Comparison of ENCODE assay signal across 8 cellular contexts in genomic region chr10:13346280-13346819, GRCh38. TPM values are rescaled to one million over a fixed set of nuclear protein-coding genes. Genes with fewer than 3 reads are reported as not detected.
DNase-seq lines count a peak whose midpoint lies in the region; ATAC-seq, FAIRE-seq and TF ChIP-seq lines count a peak whose summit lies in the region.

No MANE protein-coding gene starts in this region.

- TF ChIP-seq CTCF in OCI-LY3 (IDR thresholded peaks at IDR 0.05; ENCODE audit: low read depth, low read length) (no peak), H1 (IDR thresholded peaks at IDR 0.05; ENCODE audit: control extremely low read depth in 1 of 3, insufficient read depth in 1 of 3, low read depth in 1 of 3, low read length in 3 of 3) (no peak), nephron progenitor cell (IDR thresholded peaks at IDR 0.05) (no peak)

- no peak overlapping the region for H4K8ac ChIP-seq in H1 (ENCODE audit: extremely low read depth, insufficient read depth, low read length)

- peaks cover 18% of the 10 kb centered on the region for H3K23me2 ChIP-seq in H1 (ENCODE audit: low read depth, low read length)

- 4% methylated on average over 17 of the region's 17 CpGs; no CpG with 5 or more reads in 1 of the 2 experiments for WGBS in H1 (ENCODE audit: extremely low coverage in 1 of 2, insufficient coverage in 1 of 2, insufficient read length in 1 of 2, insufficient replicate concordance in 2 of 2, low coverage in 1 of 2, low lambda C conversion rate in 2 of 2, missing lambda C conversion rate in 1 of 2), 2 experiments

- H3K27ac ChIP-seq in OCI-LY3 (ENCODE audit: low read length) (peak overlapping the region; percentile 86), H1 (ENCODE audit: low read depth, low read length) (peak overlapping the region; percentile 87)

- FAIRE-seq in H1 (lab: Jason Lieb, UNC) = no peak

- H3K9ac ChIP-seq in OCI-LY3 (ENCODE audit: low read length) (peak overlapping the region; percentile 97), H1 (replicated peaks in 1 of 4; ENCODE audit: extremely low read depth in 1 of 4, low read depth in 3 of 4, low read length in 3 of 4) (peak overlapping the region; percentile 86 to 100 (median 88))

- H2BK15ac ChIP-seq in H1 (ENCODE audit: low read length) = no peak overlapping the region

- peak overlapping the region; percentile 82; the same call in 1 of the 2 replicates for H2BK12ac ChIP-seq in H1 (ENCODE audit: low read depth, low read length)

- no peak for TF ChIP-seq RAD21 in H1 (IDR thresholded peaks at IDR 0.05 in 1 of 2, conservative IDR thresholded peaks at IDR 0.05 in 1 of 2; ENCODE audit: low read depth in 2 of 2, low read length in 2 of 2)

- H3K9me3 ChIP-seq in OCI-LY3 (ENCODE audit: insufficient read depth, low read length) (no peaks in the 10 kb centered on the region), H1 (ENCODE audit: insufficient read depth in 2 of 2, low read depth in 1 of 2, low read length in 1 of 2) (no peaks in the 10 kb centered on the region)

- DNase-seq in GM04503 (ENCODE audit: low read depth) = peak; percentile 35
- no peak for DNase-seq in H1 (ENCODE audit: low read depth in 1 of 2, low spot score in 2 of 2)
- DNase-seq in nephron progenitor cell = no peak
- DNase-seq in stimulated activated CD4-positive, alpha-beta T cell treated with anti-CD3 and anti-CD28 coated beads, Interleukin-1b, Interleukin-23, amount 100 ng/mL, for 48 hours = no peak
- no peak for DNase-seq in SW 1271 (lab: John Stamatoyannopoulos, UW)
- no peak for DNase-seq in erythroblast (lab: John Stamatoyannopoulos, UW)

- TF ChIP-seq POLR2A in H1 (IDR thresholded peaks at IDR 0.05; ENCODE audit: control extremely low read depth in 1 of 2, low read depth in 2 of 2, low read length in 2 of 2) (peak in 1 of 2 experiments; percentile 38; a peak in 2 of 3 replicates), erythroblast (IDR thresholded peaks at IDR 0.05; ENCODE audit: low read length) (no peak)

- H3K79me1 ChIP-seq in H1 (ENCODE audit: low read depth, low read length) = peaks cover 3% of the 10 kb centered on the region; the same call in 1 of the 2 replicates

- peak overlapping the region; percentile 97 for H3K27ac Mint-ChIP-seq in nephron progenitor cell

- CTCF ChIA-PET in H1 (lab: Charles Lee; ENCODE audit: partially characterized antibody) = no interaction called here

- ATAC-seq in HG02870 (IDR thresholded peaks at IDR 0.05; ENCODE audit: unreplicated experiment) = no peak

- no peak for TF ChIP-seq EP300 in H1 (IDR thresholded peaks at IDR 0.05; ENCODE audit: borderline replicate concordance in 1 of 2, low read depth in 2 of 2, low read length in 2 of 2)

- no peak overlapping the region for H2AFZ ChIP-seq in OCI-LY3 (ENCODE audit: low read depth, low read length)
- no peak overlapping the region for H2AFZ ChIP-seq in H1 (ENCODE audit: low read length)

- peaks cover 37% of the 10 kb centered on the region for H3K36me3 Mint-ChIP-seq in nephron progenitor cell (ENCODE audit: low read depth)

- H3K4me3 Mint-ChIP-seq in nephron progenitor cell = peak overlapping the region; percentile 89

- H3K36me3 ChIP-seq in OCI-LY3 (replicated peaks; ENCODE audit: low read depth, low read length) (peaks cover 27% of the 10 kb centered on the region), H1 (ENCODE audit: control insufficient read depth in 2 of 4, insufficient read depth in 4 of 4, low read length in 3 of 4) (peaks cover 6 to 30% (median 9%) of the 10 kb centered on the region in 4 experiments; a peak in 5 of 8 replicates)

- H3K18ac ChIP-seq in H1 (ENCODE audit: extremely low read depth, low read length) = peak overlapping the region; percentile 82

- peak overlapping the region; percentile 13 for H3K56ac ChIP-seq in H1 (replicated peaks; ENCODE audit: insufficient read length, low read depth, low read length)

- H3K27me3 Mint-ChIP-seq in nephron progenitor cell (ENCODE audit: low read depth, poor library complexity) = peaks cover 18% of the 10 kb centered on the region

- H3K4me2 ChIP-seq in OCI-LY3 (ENCODE audit: low read length) = peak overlapping the region; percentile 92
- peak overlapping the region; percentile 67 to 85 for H3K4me2 ChIP-seq in H1 (ENCODE audit: insufficient read depth in 1 of 2, low read depth in 2 of 2, low read length in 2 of 2)

- no peak overlapping the region for H3K14ac ChIP-seq in H1 (ENCODE audit: insufficient read length)

- H4K20me1 ChIP-seq in OCI-LY3 (ENCODE audit: insufficient read depth, low read length) (no peaks in the 10 kb centered on the region), H1 (replicated peaks in 1 of 2; ENCODE audit: control insufficient read depth in 1 of 2, insufficient read depth in 2 of 2, low read length in 2 of 2) (peaks cover 3 to 9% of the 10 kb centered on the region in 2 experiments)

- no peaks in the 10 kb centered on the region for H3K27me3 ChIP-seq in OCI-LY3 (ENCODE audit: low read depth, low read length)
- H3K27me3 ChIP-seq in H1 (replicated peaks in 1 of 4; ENCODE audit: control insufficient read depth in 3 of 4, extremely low read depth in 1 of 4, insufficient read depth in 3 of 4, low read length in 3 of 4) = no peaks in the 10 kb centered on the region

- H3K4me1 ChIP-seq in OCI-LY3 (ENCODE audit: low read length) (peaks cover 35% of the 10 kb centered on the region), H1 (replicated peaks in 1 of 4; ENCODE audit: control insufficient read depth in 3 of 4, insufficient read depth in 4 of 4, low read length in 3 of 4) (peaks cover 6 to 27% (median 16%) of the 10 kb centered on the region in 4 experiments)

- H3K4me1 Mint-ChIP-seq in nephron progenitor cell = peaks cover 57% of the 10 kb centered on the region

- no peak overlapping the region for H2BK20ac ChIP-seq in H1 (ENCODE audit: low read length)

- peak overlapping the region; percentile 79 for H2BK5ac ChIP-seq in H1 (ENCODE audit: low read depth, low read length)

- peak overlapping the region; percentile 20; the same call in 1 of the 2 replicates for H2AK5ac ChIP-seq in H1 (ENCODE audit: low read depth, low read length)

- H3K9me3 Mint-ChIP-seq in nephron progenitor cell = no peaks in the 10 kb centered on the region

- H4K5ac ChIP-seq in H1 (ENCODE audit: insufficient read length, low read depth, low read length) = peak overlapping the region; percentile 90

- peak overlapping the region; percentile 39 for H2BK120ac ChIP-seq in H1 (replicated peaks; ENCODE audit: low read depth, low read length)

- H3K79me2 ChIP-seq in OCI-LY3 (ENCODE audit: low read length) (peaks cover 79% of the 10 kb centered on the region), H1 (ENCODE audit: control insufficient read depth in 1 of 2, insufficient read depth in 2 of 2, low read length in 2 of 2) (peaks cover 33 to 56% of the 10 kb centered on the region in 2 experiments)

- POLR2A ChIA-PET in H1 (lab: Charles Lee; ENCODE audit: partially characterized antibody) = no interaction called here

- H4K91ac ChIP-seq in H1 (replicated peaks; ENCODE audit: insufficient read length, low read length) = peak overlapping the region; percentile 58

- H3K4me3 ChIP-seq in OCI-LY3 (ENCODE audit: low read length) (peak overlapping the region; percentile 89), H1 (ENCODE audit: extremely low read depth in 1 of 4, insufficient read depth in 2 of 4, low read depth in 3 of 4, low read length in 4 of 4) (peak overlapping the region; percentile 65 to 87 (median 75))

- peak overlapping the region; percentile 3 for H3K4ac ChIP-seq in H1 (replicated peaks; ENCODE audit: insufficient read length, low read depth, low read length)

- no peak overlapping the region for H3K23ac ChIP-seq in H1 (ENCODE audit: insufficient read length)

TF ChIP-seq in H1, 55 proteins besides CTCF, POLR2A, EP300 and RAD21:
- 0 out of 2 replicates have a peak, but pooled peaks have one; percentile 11 for TF ChIP-seq RBBP5 (IDR thresholded peaks at IDR 0.05; ENCODE audit: borderline replicate concordance, low read depth, low read length)
- TF ChIP-seq SAP30 (IDR thresholded peaks at IDR 0.05; ENCODE audit: insufficient read depth, insufficient replicate concordance, low read length) = no peak
- 0 out of 2 replicates have a peak, but pooled peaks have one; percentile 23 for TF ChIP-seq E2F6 (IDR thresholded peaks at IDR 0.05)

RNA-seq across cellular contexts. Expression of gene SEPHS1, which starts 1.7 kb away (rescaled TPM):
- 633 and 683 TPM in 2 replicates for total RNA-seq in H1 (2021; fragmentation: NEBNext Ultra II Directional; extraction: Animal tissue kit (Norgen Biotek cat#: 25700))
- 226 and 270 TPM in 2 replicates for polyA plus RNA-seq in H1 (2011; rRNA removed)
- 306 TPM for polyA plus RNA-seq in H1 (2011; cell fraction: cytosol; rRNA removed)
- 172 TPM for polyA plus RNA-seq in H1 (2011; cell fraction: nucleus; rRNA removed)
- 405 to 543 TPM (median 471 TPM) in 4 replicates for polyA plus RNA-seq in H1 (2012, experiment 1 of 2)
- polyA plus RNA-seq in H1 (2012, experiment 2 of 2) = 233 TPM
- 405 TPM for polyA plus RNA-seq in H1 (2013, experiment 1 of 2)
- polyA plus RNA-seq in H1 (2013, experiment 2 of 2) = 460 TPM
- polyA minus RNA-seq in H1 (2011; rRNA and poly(A)+ RNA removed) = 647 and 831 TPM in 2 replicates
- polyA minus RNA-seq in H1 (2011; cell fraction: cytosol; rRNA and poly(A)+ RNA removed) = 256 TPM
- 193 TPM for polyA minus RNA-seq in H1 (2011; cell fraction: nucleus; rRNA and poly(A)+ RNA removed)

RNA-seq across cellular contexts. Expression of gene PHYH, which starts 46.5 kb away (rescaled TPM):
- total RNA-seq in H1 (2021; fragmentation: NEBNext Ultra II Directional; extraction: Animal tissue kit (Norgen Biotek cat#: 25700)) = 22.7 and 23.2 TPM in 2 replicates
- 22.0 and 22.9 TPM in 2 replicates for polyA plus RNA-seq in H1 (2011; rRNA removed)
- 21.8 TPM for polyA plus RNA-seq in H1 (2011; cell fraction: cytosol; rRNA removed)
- 18.3 TPM for polyA plus RNA-seq in H1 (2011; cell fraction: nucleus; rRNA removed)
- 21.9 to 27.0 TPM (median 24.9 TPM) in 4 replicates for polyA plus RNA-seq in H1 (2012, experiment 1 of 2)
- polyA plus RNA-seq in H1 (2012, experiment 2 of 2) = 4.4 TPM
- 25.6 TPM for polyA plus RNA-seq in H1 (2013, experiment 1 of 2)
- 26.3 TPM for polyA plus RNA-seq in H1 (2013, experiment 2 of 2)
- 10.4 and 10.5 TPM in 2 replicates for polyA minus RNA-seq in H1 (2011; rRNA and poly(A)+ RNA removed)
- 5.9 TPM for polyA minus RNA-seq in H1 (2011; cell fraction: cytosol; rRNA and poly(A)+ RNA removed)
- polyA minus RNA-seq in H1 (2011; cell fraction: nucleus; rRNA and poly(A)+ RNA removed) = 9.7 TPM
